Comparison of ENCODE assay signal across 13 cellular contexts in the genomic region with DNA sequence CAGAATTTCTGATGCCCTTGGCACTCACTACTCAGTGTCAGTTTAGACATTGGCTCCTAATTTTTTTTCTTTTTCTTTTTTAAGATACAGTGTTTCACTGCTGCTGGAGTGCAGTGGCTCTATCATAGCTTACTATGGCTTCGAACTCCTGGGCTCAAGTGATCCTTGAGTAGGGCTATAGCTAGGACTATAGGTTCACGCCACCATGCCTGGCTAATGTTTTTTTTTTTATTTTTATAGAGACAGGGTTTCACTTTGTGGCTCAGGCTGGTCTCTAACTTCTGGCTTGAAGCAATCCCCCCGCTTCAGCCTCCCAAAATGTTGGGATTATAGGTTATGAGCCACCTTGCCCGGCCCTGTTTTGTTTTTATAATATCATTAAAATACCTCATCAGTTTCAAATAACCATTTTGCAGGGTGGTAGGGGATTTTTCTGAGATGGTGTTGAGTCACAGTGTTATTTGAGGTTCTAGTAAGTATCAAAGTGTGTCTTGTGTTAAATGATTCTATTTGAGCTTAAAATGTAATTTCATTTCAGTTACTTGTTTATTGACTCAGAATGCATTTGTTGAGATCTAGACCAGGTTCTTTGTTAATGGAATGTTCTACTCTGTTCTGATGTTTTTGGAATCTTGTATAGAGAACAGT. TPM values are rescaled to one million over a fixed set of nuclear protein-coding genes. Genes with fewer than 3 reads are reported as not detected.
DNase-seq lines count a peak whose midpoint lies in the region; ATAC-seq, FAIRE-seq and TF ChIP-seq lines count a peak whose summit lies in the region.
"Had no signal": no experiment of that assay in that cellular context is flagged by ENCODE, and none has a peak within 500 bp of the region (broad histone marks: within the 10 kb centered on the region; RNA-seq: fewer than 3 reads in every experiment).

No MANE protein-coding gene starts in this region.

- H3K79me2 ChIP-seq in GM23248 (ENCODE audit: insufficient read depth) (peaks cover 100% of the 10 kb centered on the region), GM12878 (ENCODE audit: control insufficient read depth, insufficient read depth, low read length) (peaks cover 75% of the 10 kb centered on the region), osteoblast (ENCODE audit: insufficient read depth, low read length) (peaks cover 100% of the 10 kb centered on the region)

- H3K27me3 ChIP-seq in GM23248 (replicated peaks; ENCODE audit: insufficient read depth) (no peaks in the 10 kb centered on the region), GM12878 (replicated peaks in 1 of 2; ENCODE audit: control insufficient read depth in 2 of 2, insufficient read depth in 2 of 2, low read length in 1 of 2) (no peaks in the 10 kb centered on the region), osteoblast (ENCODE audit: insufficient read depth, low read length) (no peaks in the 10 kb centered on the region)
- H3K27me3 ChIP-seq: testis had no signal

- intact Hi-C loops in GM12878 (cut with micrococcal nuclease; ENCODE audit: unreplicated experiment), result no loop called here

- no peak for TF ChIP-seq EP300 in GM12878 (IDR thresholded peaks at IDR 0.05; ENCODE audit: borderline replicate concordance in 1 of 2, control insufficient read depth in 1 of 2, low read depth in 2 of 2, low read length in 2 of 2)

- FAIRE-seq in GM12878 (lab: Jason Lieb, UNC), result no peak

- H3K9ac ChIP-seq in GM23248 (0 out of 2 replicates have a peak overlapping the region, but pooled peaks have one; percentile 0), GM12878 (ENCODE audit: control insufficient read depth, insufficient read depth, low read length) (no peak overlapping the region; the same call in 1 of the 2 replicates)

- peak; percentile 64 for ATAC-seq in GM12878
- ATAC-seq: CD8-positive, alpha-beta T cell had no signal

- H4K20me1 ChIP-seq in GM23248 (ENCODE audit: insufficient read depth) (peaks cover 64% of the 10 kb centered on the region), GM12878 (ENCODE audit: control insufficient read depth, insufficient read depth) (no peaks in the 10 kb centered on the region), osteoblast (ENCODE audit: insufficient read depth, low read length) (peaks cover 83% of the 10 kb centered on the region)

- TF ChIP-seq POLR2A in GM12878 (IDR thresholded peaks at IDR 0.05; ENCODE audit: low read depth, low read length), result no peak

- no TSS peak for BruUV-seq in GM12878 (replicated peaks; lab: Mats Ljungman, UMichigan)

- TF ChIP-seq CTCF in GM12878 (IDR thresholded peaks at IDR 0.05 in 2 of 3, conservative IDR thresholded peaks at IDR 0.05 in 1 of 3; ENCODE audit: control insufficient read depth in 2 of 3, extremely low read depth in 1 of 3, insufficient read depth in 1 of 3, low read depth in 3 of 3, low read length in 3 of 3) (no peak), osteoblast (IDR thresholded peaks at IDR 0.05; ENCODE audit: extremely low read depth, low read depth, low read length) (no peak), RWPE1 (conservative IDR thresholded peaks at IDR 0.05; ENCODE audit: low read depth) (no peak)

- RAD21 ChIA-PET in GM12878 (lab: Charles Lee; ENCODE audit: unreplicated experiment), result interaction anchor here (1.1 to 7.5 kb wide), 11 partner anchors 9 to 286 kb away, joined by 3 to 70 read pairs (median 4); no protein-coding TSS in a partner anchor

- H3K4me3 ChIP-seq in GM23248 (peak overlapping the region; percentile 22; the same call in 1 of the 2 replicates), GM12878 (no peak overlapping the region; the same call in 1 of the 2 replicates), osteoblast (ENCODE audit: insufficient read depth, low read length) (no peak overlapping the region)
- H3K4me3 ChIP-seq: coronary artery, testis had no signal

- DNase-seq in EH (ENCODE audit: low read depth) (peak; percentile 13), GM23248 (peak; percentile 47), GM12878 (ENCODE audit: low read depth, low spot score) (no peak), osteoblast (ENCODE audit: insufficient read length, low spot score, missing footprints) (no peak), hepatic stellate cell (ENCODE audit: low spot score) (no peak), RPMI8226 (no peak), RWPE1 (ENCODE audit: low spot score) (no peak)
- DNase-seq: activated CD4-positive, alpha-beta T cell treated with anti-CD3 and anti-CD28 coated beads, Interleukin-2, amount 50 U/mL, for 48 hours; activated naive CD8-positive, alpha-beta T cell treated with anti-CD3 and anti-CD28 coated beads, Interleukin-2, amount 10 ng/mL, durations not matched to agents 7 days and 5 days; CD8-positive, alpha-beta T cell; naive B cell; testis had no signal

- no peaks in the 10 kb centered on the region for H3K9me2 ChIP-seq in GM23248 (ENCODE audit: insufficient read depth)

- H2AFZ ChIP-seq in GM23248, result no peak overlapping the region
- H2AFZ ChIP-seq in GM12878 (ENCODE audit: control insufficient read depth, low read depth, low read length), result no peak overlapping the region
- no peak overlapping the region for H2AFZ ChIP-seq in osteoblast (ENCODE audit: low read length)

- peaks cover 35% of the 10 kb centered on the region for H3K36me3 ChIP-seq in GM23248 (ENCODE audit: low read depth)
- H3K36me3 ChIP-seq in GM12878 (ENCODE audit: control insufficient read depth in 2 of 2, insufficient read depth in 2 of 2, low read length in 1 of 2), result peaks cover 0 to 4% of the 10 kb centered on the region in 2 experiments; a peak in 2 of 4 replicates
- H3K36me3 ChIP-seq in osteoblast (ENCODE audit: insufficient read depth, low read length), result peaks cover 32% of the 10 kb centered on the region

- in situ Hi-C loops in GM23248 (cut with MboI), result no loop called here
- in situ Hi-C loops in GM12878 (cut with MboI), result no loop called here

- POLR2A ChIA-PET in GM12878 (lab: Charles Lee), result interaction anchor here (0.7 to 1.5 kb wide), 7 partner anchors 9 to 92 kb away, joined by 3 to 14 read pairs (median 4); no protein-coding TSS in a partner anchor
- POLR2A ChIA-PET in RWPE1 (lab: Yijun Ruan, JAX; ENCODE audit: low non-redundant PET), result no interaction called here

- 52 to 55% methylated on average over 4 of the region's 4 CpGs for WGBS in GM23248 (ENCODE audit: low coverage in 1 of 2, low lambda C conversion rate in 2 of 2, missing lambda C conversion rate in 2 of 2), 2 experiments
- WGBS in GM12878 (ENCODE audit: insufficient coverage, insufficient replicate concordance, low lambda C conversion rate, missing lambda C conversion rate), result 72% methylated on average over 4 of the region's 4 CpGs

- no peak for TF ChIP-seq RAD21 in GM12878 (IDR thresholded peaks at IDR 0.05; ENCODE audit: insufficient read depth, low read depth, low read length)

- H3K4me2 ChIP-seq in GM23248 (ENCODE audit: unreplicated experiment), result peak overlapping the region; percentile 87
- H3K4me2 ChIP-seq in GM12878 (ENCODE audit: control insufficient read depth, insufficient read depth), result peak overlapping the region; percentile 44
- peak overlapping the region; percentile 60 for H3K4me2 ChIP-seq in osteoblast (ENCODE audit: insufficient read depth, low read length)

- H3K27ac ChIP-seq in GM23248 (peak overlapping the region; percentile 27), GM12878 (ENCODE audit: control insufficient read depth, insufficient read depth) (peak overlapping the region; percentile 18; the same call in 1 of the 2 replicates), osteoblast (ENCODE audit: low read depth, low read length) (peak overlapping the region; percentile 60), RWPE1 (no peak overlapping the region)
- H3K27ac ChIP-seq: testis had no signal

- CTCF ChIA-PET in GM12878 (lab: Yijun Ruan, JAX), result interaction anchor here (0.6 to 3.0 kb wide), 5 partner anchors 14 to 286 kb away, joined by 3 to 10 read pairs (median 3); no protein-coding TSS in a partner anchor
- CTCF ChIA-PET in RWPE1 (lab: Yijun Ruan, JAX), result interaction anchor here (0.7 kb wide), 1 partner anchor 645 kb away, joined by 3 read pairs; no protein-coding TSS in a partner anchor

- SMC1A ChIA-PET in GM12878 (lab: Charles Lee; ENCODE audit: uncharacterized antibody, unreplicated experiment), result interaction anchor here (0.7 to 7.2 kb wide), 18 partner anchors 9 to 295 kb away, joined by 3 to 110 read pairs (median 4); no protein-coding TSS in a partner anchor

- H3F3A ChIP-seq in GM23248 (ENCODE audit: insufficient read depth), result peaks cover 41% of the 10 kb centered on the region

- H3K4me1 ChIP-seq in GM23248 (ENCODE audit: insufficient read depth) (peaks cover 52% of the 10 kb centered on the region), GM12878 (ENCODE audit: control insufficient read depth, insufficient read depth, low read length) (no peaks in the 10 kb centered on the region), osteoblast (ENCODE audit: insufficient read depth, low read length) (peaks cover 42% of the 10 kb centered on the region)

- no peaks in the 10 kb centered on the region for H3K9me3 ChIP-seq in GM23248 (ENCODE audit: low read depth)
- no peaks in the 10 kb centered on the region; the same call in 2 of the 3 replicates for H3K9me3 ChIP-seq in GM12878 (replicated peaks; ENCODE audit: control insufficient read depth, insufficient read depth, low read length)
- H3K9me3 ChIP-seq in osteoblast (ENCODE audit: low read depth, low read length), result no peaks in the 10 kb centered on the region
- H3K9me3 ChIP-seq: testis had no signal

TF ChIP-seq in GM12878, 131 proteins besides CTCF, POLR2A, EP300 and RAD21 (continues in another document):
- TF ChIP-seq EED (IDR thresholded peaks at IDR 0.05; ENCODE audit: low read depth) (no peak), SUPT20H (IDR thresholded peaks at IDR 0.05; ENCODE audit: borderline replicate concordance, control insufficient read depth, low read depth, low read length) (no peak)

RNA-seq across cellular contexts. Expression of a gene that starts 7.0 kb away (rescaled TPM):
- 123 and 128 TPM in 2 replicates for total RNA-seq in GM23248 (2014; rRNA removed; shearing (Covaris generic))
- 85.5 and 95.7 TPM in 2 replicates for polyA plus RNA-seq in GM23248 (2016; fragmentation: Nextera tagmentation; extraction: Ambion mirVana)
- total RNA-seq in GM12878 (2013; cell fraction: nucleolus; rRNA removed), result 505 and 506 TPM in 2 replicates
- 30.2 and 34.9 TPM in 2 replicates for total RNA-seq in GM12878 (2014; rRNA removed)
- 29.0 and 32.3 TPM in 2 replicates for total RNA-seq in GM12878 (2014; rRNA removed; fragmentation: Illumina TruSeq; extraction: Trizol)
- 35.0 and 35.8 TPM in 2 replicates for total RNA-seq in GM12878 (2021)
- 13.0 TPM for polyA plus RNA-seq in GM12878 (2011; ENCODE audit: low read depth)
- polyA plus RNA-seq in GM12878 (2011; rRNA removed), result 6.3 and 9.1 TPM in 2 replicates
- polyA plus RNA-seq in GM12878 (2011; cell fraction: cytosol; rRNA removed), result 4.2 and 6.0 TPM in 2 replicates
- 17.9 and 21.3 TPM in 2 replicates for polyA plus RNA-seq in GM12878 (2011; cell fraction: nucleus; rRNA removed)
- 8.1 and 10.2 TPM in 2 replicates for polyA plus RNA-seq in GM12878 (2012)
- 15.0 and 26.0 TPM in 2 replicates for polyA plus RNA-seq in GM12878 (2014; fragmentation: Illumina TruSeq; extraction: Trizol)
- polyA plus RNA-seq in GM12878 (2014; fragmentation: Nextera tagmentation; extraction: Ambion mirVana), result 10 to 100 TPM in 1 of 2 experiments, 1 to 10 TPM in 1; 7.9 to 11.9 TPM
- polyA plus RNA-seq in GM12878 (2014; rRNA removed), result 8.2 and 9.9 TPM in 2 replicates
- polyA plus RNA-seq in GM12878 (2016; fragmentation: Nextera tagmentation; extraction: Ambion mirVana), result 10 to 100 TPM; 21.9 to 23.8 TPM
- 44.1 and 62.3 TPM in 2 replicates for polyA minus RNA-seq in GM12878 (2011; rRNA and poly(A)+ RNA removed)
- 4.1 and 4.2 TPM in 2 replicates for polyA minus RNA-seq in GM12878 (2011; cell fraction: cytosol; rRNA and poly(A)+ RNA removed)
- polyA minus RNA-seq in GM12878 (2011; cell fraction: nucleus; rRNA and poly(A)+ RNA removed), result 63.8 and 111 TPM in 2 replicates
- total RNA-seq in osteoblast, result 179 TPM in 2 replicates

Comparison
In these comparisons a context has a peak if more than half of its experiments do, and no peak if none do; other contexts are left out.
1. DNase-seq: peak in EH (single experiment) and GM23248 (single experiment); none in GM12878 (single experiment), osteoblast (single experiment), hepatic stellate cell (single experiment), RPMI8226 (single experiment) and RWPE1 (single experiment).
2. Peak in every context shown above with its lines, with median percentiles within 50 percentile points of each other: H3K4me2 ChIP-seq.